In the genomic region with DNA sequence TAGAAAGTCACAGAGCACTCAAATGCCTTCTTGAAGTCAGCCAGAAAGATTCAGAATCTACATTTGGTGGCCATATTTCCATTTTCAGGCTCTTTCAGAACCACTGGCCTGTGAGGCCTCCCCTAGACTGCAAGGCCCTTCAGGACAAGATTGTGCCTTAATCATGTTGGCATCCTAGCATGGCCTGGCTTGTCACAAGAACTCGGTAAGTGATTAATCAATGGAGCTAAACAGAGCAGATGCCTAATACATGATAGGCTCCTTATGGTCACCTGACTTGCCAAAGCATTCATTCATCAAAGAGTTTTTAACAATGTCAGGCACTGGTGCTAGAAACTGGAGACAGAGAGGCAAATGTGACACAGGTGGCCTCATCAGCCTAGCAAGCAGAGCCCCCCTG, we compare ENCODE assay signal across 15 cellular contexts.
DNase-seq lines count a peak whose midpoint lies in the region; ATAC-seq and TF ChIP-seq lines count a peak whose summit lies in the region.
"Had no signal": no experiment of that assay in that cellular context is flagged by ENCODE, and none has a peak within 500 bp of the region (broad histone marks: within the 10 kb centered on the region; RNA-seq: fewer than 3 reads in every experiment).

No MANE protein-coding gene starts in this region.

- H3K27me3 ChIP-seq in left ventricle myocardium inferior (ENCODE audit: low read depth) (no peaks in the 10 kb centered on the region), stomach (no peaks in the 10 kb centered on the region)
- H3K27me3 ChIP-seq: BLaER1 had no signal

- peak overlapping the region; percentile 43 for H3K27ac ChIP-seq in left ventricle myocardium inferior (replicated peaks)
- peak overlapping the region in 3 of 5 donors; percentile 2 to 77 (median 43) for H3K27ac ChIP-seq in stomach
- H3K27ac ChIP-seq: BLaER1, HL-60 had no signal

- ATAC-seq in Right ventricle myocardium inferior = no peak
- peak; percentile 57 for ATAC-seq in left ventricle myocardium superior
- no peak for ATAC-seq in HG02642 (IDR thresholded peaks at IDR 0.05; ENCODE audit: poor library complexity, unreplicated experiment)
- ATAC-seq: CD8-positive, alpha-beta T cell had no signal

- DNase-seq in left ventricle myocardium inferior (no peak), Right ventricle myocardium inferior (ENCODE audit: missing footprints) (no peak), left ventricle myocardium superior (no peak), stomach (no peak), HPDE6-E6E7 (ENCODE audit: extremely low spot score) (no peak)
- no peak for DNase-seq in activated CD4-positive, alpha-beta T cell treated with anti-CD3 and anti-CD28 coated beads, Interleukin-2, amount 50 U/mL, for 1 hour
- DNase-seq: CD8-positive, alpha-beta T cell; DMS79 treated with DMSO at 0.1 percent for 48 hours; NCI-H187 treated with DMSO at 0.1 percent for 48 hours; NCI-H345; NCI-H69 had no signal

- H3K4me3 ChIP-seq in left ventricle myocardium inferior (no peak overlapping the region), stomach (no peak overlapping the region)
- H3K4me3 ChIP-seq: BLaER1, HAP-1 had no signal

- TF ChIP-seq CTCF in left ventricle myocardium inferior (IDR thresholded peaks at IDR 0.05; ENCODE audit: borderline replicate concordance) (no peak), stomach (IDR thresholded peaks at IDR 0.05) (no peak)

- no peak for TF ChIP-seq POLR2A in stomach (IDR thresholded peaks at IDR 0.05)

- intact Hi-C loops in left ventricle myocardium inferior (cut with micrococcal nuclease) (loop anchor here (10.0 kb wide), 1 partner anchor 78 kb away; no protein-coding TSS in a partner anchor), Right ventricle myocardium inferior (cut with DNase I) (no loop called here), left ventricle myocardium superior (cut with micrococcal nuclease) (no loop called here), stomach (cut with DNase I; ENCODE audit: low total_unique reads) (no loop called here)

- WGBS in stomach, 5 donors = 57 to 78% (median 60%) methylated on average over 1 of the region's 1 CpG

- peaks cover 11% of the 10 kb centered on the region for H3K36me3 ChIP-seq in left ventricle myocardium inferior
- no peaks in the 10 kb centered on the region for H3K36me3 ChIP-seq in stomach
- H3K36me3 ChIP-seq: BLaER1, HAP-1 had no signal

- no peak for TF ChIP-seq EP300 in stomach (IDR thresholded peaks at IDR 0.05)

- peaks cover 31% of the 10 kb centered on the region for H3K4me1 ChIP-seq in left ventricle myocardium inferior
- peaks cover 0 to 28% (median 10%) of the 10 kb centered on the region in 4 donors for H3K4me1 ChIP-seq in stomach
- H3K4me1 ChIP-seq: BLaER1, HAP-1 had no signal

- H3K9me3 ChIP-seq in left ventricle myocardium inferior (replicated peaks) (peaks cover 3% of the 10 kb centered on the region), stomach (no peaks in the 10 kb centered on the region)
- H3K9me3 ChIP-seq: BLaER1, HAP-1 had no signal
